1 cellular context compared by ENCODE assay signal in genomic region chr9:136902259-136902821, GRCh38.
TF ChIP-seq lines count a peak whose summit lies in the region.

No MANE protein-coding gene starts in this region.

TF ChIP-seq in A549, 52 proteins besides CTCF, POLR2A, EP300 and RAD21 (continued from another document):
- TF ChIP-seq, protein P1, sequence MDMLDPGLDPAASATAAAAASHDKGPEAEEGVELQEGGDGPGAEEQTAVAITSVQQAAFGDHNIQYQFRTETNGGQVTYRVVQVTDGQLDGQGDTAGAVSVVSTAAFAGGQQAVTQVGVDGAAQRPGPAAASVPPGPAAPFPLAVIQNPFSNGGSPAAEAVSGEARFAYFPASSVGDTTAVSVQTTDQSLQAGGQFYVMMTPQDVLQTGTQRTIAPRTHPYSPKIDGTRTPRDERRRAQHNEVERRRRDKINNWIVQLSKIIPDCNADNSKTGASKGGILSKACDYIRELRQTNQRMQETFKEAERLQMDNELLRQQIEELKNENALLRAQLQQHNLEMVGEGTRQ (IDR thresholded peaks at IDR 0.05) = peak; percentile 79
- TF ChIP-seq TFCP2L1 (CRISPR knock-in tag; IDR thresholded peaks at IDR 0.05) (no peak), MYC (IDR thresholded peaks at IDR 0.05; ENCODE audit: borderline replicate concordance, low read length) (peak; percentile 92), FOSB (CRISPR knock-in tag; IDR thresholded peaks at IDR 0.05) (no peak), JUN (IDR thresholded peaks at IDR 0.05) (peak; percentile 27 to 38; a peak in 2 of 5 replicates), MAX (IDR thresholded peaks at IDR 0.05) (peak; percentile 97), CBX2 (IDR thresholded peaks at IDR 0.05; ENCODE audit: borderline replicate concordance, low read depth) (no peak), EHF (CRISPR knock-in tag; IDR thresholded peaks at IDR 0.05) (peak; percentile 27; the same call in 1 of the 2 replicates), HOXB5 (CRISPR knock-in tag; IDR thresholded peaks at IDR 0.05) (peak; percentile 58; the same call in 1 of the 2 replicates), FOXS1 (CRISPR knock-in tag; IDR thresholded peaks at IDR 0.05) (peak; percentile 43; the same call in 1 of the 2 replicates), ZFP36 (IDR thresholded peaks at IDR 0.05; ENCODE audit: borderline replicate concordance, partially characterized antibody) (no peak), SMC3 (IDR thresholded peaks at IDR 0.05) (peak; percentile 10; the same call in 1 of the 3 replicates), FOSL2 (IDR thresholded peaks at IDR 0.05) (no peak), FOSL2 (CRISPR knock-in tag; IDR thresholded peaks at IDR 0.05) (peak; percentile 41; the same call in 1 of the 2 replicates), HMGXB4 (CRISPR knock-in tag; IDR thresholded peaks at IDR 0.05; ENCODE audit: borderline replicate concordance) (no peak), HDAC2 (IDR thresholded peaks at IDR 0.05) (no peak), KDM1A (IDR thresholded peaks at IDR 0.05; ENCODE audit: low read depth) (no peak), E2F6 (IDR thresholded peaks at IDR 0.05; ENCODE audit: borderline replicate concordance, low read depth) (peak; percentile 72; the same call in 1 of the 2 replicates)
- TF ChIP-seq, protein P2, sequence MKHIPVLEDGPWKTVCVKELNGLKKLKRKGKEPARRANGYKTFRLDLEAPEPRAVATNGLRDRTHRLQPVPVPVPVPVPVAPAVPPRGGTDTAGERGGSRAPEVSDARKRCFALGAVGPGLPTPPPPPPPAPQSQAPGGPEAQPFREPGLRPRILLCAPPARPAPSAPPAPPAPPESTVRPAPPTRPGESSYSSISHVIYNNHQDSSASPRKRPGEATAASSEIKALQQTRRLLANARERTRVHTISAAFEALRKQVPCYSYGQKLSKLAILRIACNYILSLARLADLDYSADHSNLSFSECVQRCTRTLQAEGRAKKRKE (CRISPR knock-in tag; IDR thresholded peaks at IDR 0.05; ENCODE audit: low read depth) = peak; percentile 56; the same call in 1 of the 2 replicates
- TF ChIP-seq, protein P3, sequence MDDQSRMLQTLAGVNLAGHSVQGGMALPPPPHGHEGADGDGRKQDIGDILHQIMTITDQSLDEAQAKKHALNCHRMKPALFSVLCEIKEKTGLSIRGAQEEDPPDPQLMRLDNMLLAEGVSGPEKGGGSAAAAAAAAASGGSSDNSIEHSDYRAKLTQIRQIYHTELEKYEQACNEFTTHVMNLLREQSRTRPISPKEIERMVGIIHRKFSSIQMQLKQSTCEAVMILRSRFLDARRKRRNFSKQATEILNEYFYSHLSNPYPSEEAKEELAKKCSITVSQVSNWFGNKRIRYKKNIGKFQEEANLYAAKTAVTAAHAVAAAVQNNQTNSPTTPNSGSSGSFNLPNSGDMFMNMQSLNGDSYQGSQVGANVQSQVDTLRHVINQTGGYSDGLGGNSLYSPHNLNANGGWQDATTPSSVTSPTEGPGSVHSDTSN (IDR thresholded peaks at IDR 0.05) = peak; percentile 8; the same call in 1 of the 2 replicates
